ENCODE assay signal across 13 cellular contexts in genomic region chr4:32858971-32859370, GRCh38.
DNase-seq lines count a peak whose midpoint lies in the region; ATAC-seq and TF ChIP-seq lines count a peak whose summit lies in the region.
"Had no signal": no experiment of that assay in that cellular context is flagged by ENCODE, and none has a peak within 500 bp of the region (broad histone marks: within the 10 kb centered on the region; RNA-seq: fewer than 3 reads in every experiment).

No MANE protein-coding gene starts in this region.

- in situ Hi-C loops in Caki2 (cut with HindIII; ENCODE audit: low pct_unique_long_range_greater_than_20kb, low sequenced_read_pairs): no loop called here
- in situ Hi-C loops in astrocyte of the cerebellum (cut with HindIII; ENCODE audit: low sequenced_read_pairs): no loop called here

- peak; percentile 76 for DNase-seq in Caki2 (ENCODE audit: low read depth)
- peak; percentile 46 for DNase-seq in LHCN-M2 (ENCODE audit: low read depth)
- DNase-seq in astrocyte of the cerebellum (ENCODE audit: low read depth): peak; percentile 32
- peak; percentile 79 for DNase-seq in kidney glomerular epithelial cell (lab: John Stamatoyannopoulos, UW)
- no peak for DNase-seq in stimulated activated naive CD8-positive, alpha-beta T cell treated with anti-CD3 and anti-CD28 coated beads, Interleukin-15, Interleukin-2, amounts not matched to agents 100 U/mL and 50 U/mL, for 24 hours
- no peak for DNase-seq in activated T-cell treated with anti-CD3 and anti-CD28 coated beads, Interleukin-2, amount 50 U/mL, for 1 hour
- DNase-seq in stimulated activated naive CD4-positive, alpha-beta T cell (lab: John Stamatoyannopoulos, UW): no peak
- DNase-seq: COR-L47; kidney; MM.1S; naive thymus-derived CD8-positive, alpha-beta T cell had no signal

- H3K4me3 ChIP-seq in astrocyte of the cerebellum (ENCODE audit: low read depth, low read length): no peak overlapping the region
- H3K4me3 ChIP-seq: GM12878 had no signal

- TF ChIP-seq CTCF in astrocyte of the cerebellum (IDR thresholded peaks at IDR 0.05; ENCODE audit: low read depth, low read length, missing control alignments): no peak

- ATAC-seq in GM18502 (IDR thresholded peaks at IDR 0.05; ENCODE audit: poor library complexity, unreplicated experiment): no peak
- no peak for ATAC-seq in stimulated activated naive CD8-positive, alpha-beta T cell treated with anti-CD3 and anti-CD28 coated beads, Interleukin-15, Interleukin-2, amounts not matched to agents 100 U/mL and 50 U/mL, for 24 hours
- ATAC-seq: GM12878; naive thymus-derived CD8-positive, alpha-beta T cell had no signal

Comparison
In these comparisons a context has a peak if more than half of its experiments do, and no peak if none do; other contexts are left out.
1. DNase-seq: peak in Caki2 (single experiment), LHCN-M2 (single experiment), astrocyte of the cerebellum (single experiment) and kidney glomerular epithelial cell (single experiment); none in stimulated activated naive CD8-positive, alpha-beta T cell treated with anti-CD3 and anti-CD28 coated beads, Interleukin-15, Interleukin-2, amounts not matched to agents 100 U/mL and 50 U/mL, for 24 hours (single experiment), activated T-cell treated with anti-CD3 and anti-CD28 coated beads, Interleukin-2, amount 50 U/mL, for 1 hour (single experiment) and stimulated activated naive CD4-positive, alpha-beta T cell (0 of 6).